1 cellular context compared by ENCODE assay signal in genomic region chr19:38840583-38840968, GRCh38.
TF ChIP-seq lines count a peak whose summit lies in the region.

No MANE protein-coding gene starts in this region.

TF ChIP-seq in GM12878, 131 proteins besides CTCF, POLR2A, EP300 and RAD21:
- TF ChIP-seq ZBTB11 (CRISPR knock-in tag; IDR thresholded peaks at IDR 0.05) (no peak), ZNF687 (IDR thresholded peaks at IDR 0.05) (no peak), PBX3 (IDR thresholded peaks at IDR 0.05; ENCODE audit: insufficient replicate concordance, low read depth, low read length) (no peak), SIN3A (IDR thresholded peaks at IDR 0.05; ENCODE audit: low read depth, low read length) (no peak), MAX (IDR thresholded peaks at IDR 0.05; ENCODE audit: low read depth, low read length) (no peak), CHD1 (IDR thresholded peaks at IDR 0.05; ENCODE audit: low read depth, low read length) (no peak), EGR1 (IDR thresholded peaks at IDR 0.05; ENCODE audit: borderline replicate concordance in 1 of 2, low read depth in 2 of 2, low read length in 2 of 2) (no peak), IRF3 (IDR thresholded peaks at IDR 0.05) (no peak), RFX5 (IDR thresholded peaks at IDR 0.05; ENCODE audit: low read depth, low read length) (no peak), RELA (IDR thresholded peaks at IDR 0.05; ENCODE audit: borderline replicate concordance, partially characterized antibody) (no peak), SREBF2 (IDR thresholded peaks at IDR 0.05; ENCODE audit: low read length) (no peak), IRF4 (IDR thresholded peaks at IDR 0.05; ENCODE audit: low read depth, low read length) (no peak), YY1 (IDR thresholded peaks at IDR 0.05; ENCODE audit: low read depth, low read length) (no peak), NFXL1 (IDR thresholded peaks at IDR 0.05; ENCODE audit: borderline replicate concordance) (no peak), ZBTB40 (IDR thresholded peaks at IDR 0.05; ENCODE audit: borderline replicate concordance) (no peak)
